Comparison of ENCODE assay signal across 10 cellular contexts in the genomic region with DNA sequence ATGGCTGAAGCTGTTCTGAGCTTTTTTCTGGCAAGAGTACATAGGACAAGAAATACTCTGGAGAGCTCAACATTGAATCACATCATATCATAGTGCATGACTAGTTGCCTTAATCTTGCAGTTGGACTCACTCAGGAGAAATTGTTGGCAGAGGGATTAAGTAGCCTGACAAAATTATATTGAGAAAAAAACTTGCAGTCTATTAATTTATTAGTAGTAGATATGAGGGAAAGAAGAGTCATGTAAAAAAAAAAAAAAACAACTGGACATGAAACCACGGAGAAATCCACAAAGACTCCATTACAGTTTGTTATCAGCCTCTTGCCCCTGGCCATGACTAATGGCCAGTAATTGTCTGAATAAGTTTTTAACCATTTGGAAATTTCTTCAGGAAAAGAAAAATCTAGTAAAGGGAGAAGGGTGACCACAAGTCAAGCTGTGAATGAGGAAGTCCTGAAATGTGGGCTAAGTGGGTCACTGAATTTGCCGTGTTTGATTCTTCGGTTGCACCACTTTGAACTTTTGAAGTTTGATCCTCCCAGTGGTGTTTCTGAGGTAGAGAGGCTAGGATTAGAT. TPM values are rescaled to one million over a fixed set of nuclear protein-coding genes. Genes with fewer than 3 reads are reported as not detected.
DNase-seq lines count a peak whose midpoint lies in the region; ATAC-seq and TF ChIP-seq lines count a peak whose summit lies in the region.
"Had no signal": no experiment of that assay in that cellular context is flagged by ENCODE, and none has a peak within 500 bp of the region (broad histone marks: within the 10 kb centered on the region; RNA-seq: fewer than 3 reads in every experiment).

No MANE protein-coding gene starts in this region.

- 70% methylated on average over 3 of the region's 3 CpGs for WGBS in prostate gland

- no peak for TF ChIP-seq POLR2A in gastrocnemius medialis (IDR thresholded peaks at IDR 0.05)
- TF ChIP-seq POLR2A in prostate gland (IDR thresholded peaks at IDR 0.05) = no peak

- H3K36me3 ChIP-seq in gastrocnemius medialis (no peaks in the 10 kb centered on the region), prostate gland (no peaks in the 10 kb centered on the region)
- H3K36me3 ChIP-seq: cardiac muscle cell had no signal

- intact Hi-C loops in gastrocnemius medialis (cut with DNase I; ENCODE audit: low total_unique reads) (no loop called here), prostate gland (cut with DNase I) (no loop called here)

- H3K27ac ChIP-seq in gastrocnemius medialis = peak overlapping the region; percentile 84 to 92 (median 84)
- H3K27ac ChIP-seq in prostate gland = no peak overlapping the region
- H3K27ac ChIP-seq: cardiac muscle cell, hepatocyte had no signal

- H3K9me3 ChIP-seq in gastrocnemius medialis (no peaks in the 10 kb centered on the region), prostate gland (no peaks in the 10 kb centered on the region)

- DNase-seq in HCEC 1CT (peak; percentile 63), fibroblast of peridontal ligament (ENCODE audit: extremely low read depth) (peak; percentile 63), gastrocnemius medialis (no peak), NCI-H1694 treated with DMSO at 0.1 percent for 48 hours (lab: John Stamatoyannopoulos, UW) (no peak), prostate gland (ENCODE audit: low spot score) (no peak)
- DNase-seq in activated CD8-positive, alpha-beta memory T cell treated with anti-CD3 and anti-CD28 coated beads, Interleukin-2, amount 50 U/mL, for 4 hours = no peak

- ATAC-seq in SK-N-SH treated with all-trans-retinoic acid at 6 μM for 48 hours = peak; percentile 67
- peak; percentile 59 to 71 for ATAC-seq in gastrocnemius medialis
- ATAC-seq in GM19397 (IDR thresholded peaks at IDR 0.05; ENCODE audit: unreplicated experiment) = no peak

- H3K27me3 ChIP-seq in gastrocnemius medialis = no peaks in the 10 kb centered on the region
- no peaks in the 10 kb centered on the region for H3K27me3 ChIP-seq in prostate gland (replicated peaks; ENCODE audit: insufficient read depth)
- H3K27me3 ChIP-seq: cardiac muscle cell, hepatocyte had no signal

- H3K4me3 ChIP-seq in gastrocnemius medialis = peak overlapping the region in 3 of 4 donors; percentile 11 to 25 (median 22)
- no peak overlapping the region for H3K4me3 ChIP-seq in prostate gland
- H3K4me3 ChIP-seq: cardiac muscle cell, hepatocyte had no signal

- in situ Hi-C loops in gastrocnemius medialis (cut with MboI; ENCODE audit: low sequenced_read_pairs in 4 of 4) = no loop called here

- H3K4me1 ChIP-seq in gastrocnemius medialis (peaks cover 51 to 81% of the 10 kb centered on the region in 2 donors), prostate gland (replicated peaks) (no peaks in the 10 kb centered on the region)

- TF ChIP-seq CTCF in gastrocnemius medialis (IDR thresholded peaks at IDR 0.05 in 4 of 5, conservative IDR thresholded peaks at IDR 0.05 in 1 of 5) (no peak), prostate gland (IDR thresholded peaks at IDR 0.05) (no peak)

TF ChIP-seq in SK-N-SH treated with all-trans-retinoic acid at 6 μM for 48 hours, 23 proteins besides CTCF, POLR2A, EP300 and RAD21:
- TF ChIP-seq, protein P1, sequence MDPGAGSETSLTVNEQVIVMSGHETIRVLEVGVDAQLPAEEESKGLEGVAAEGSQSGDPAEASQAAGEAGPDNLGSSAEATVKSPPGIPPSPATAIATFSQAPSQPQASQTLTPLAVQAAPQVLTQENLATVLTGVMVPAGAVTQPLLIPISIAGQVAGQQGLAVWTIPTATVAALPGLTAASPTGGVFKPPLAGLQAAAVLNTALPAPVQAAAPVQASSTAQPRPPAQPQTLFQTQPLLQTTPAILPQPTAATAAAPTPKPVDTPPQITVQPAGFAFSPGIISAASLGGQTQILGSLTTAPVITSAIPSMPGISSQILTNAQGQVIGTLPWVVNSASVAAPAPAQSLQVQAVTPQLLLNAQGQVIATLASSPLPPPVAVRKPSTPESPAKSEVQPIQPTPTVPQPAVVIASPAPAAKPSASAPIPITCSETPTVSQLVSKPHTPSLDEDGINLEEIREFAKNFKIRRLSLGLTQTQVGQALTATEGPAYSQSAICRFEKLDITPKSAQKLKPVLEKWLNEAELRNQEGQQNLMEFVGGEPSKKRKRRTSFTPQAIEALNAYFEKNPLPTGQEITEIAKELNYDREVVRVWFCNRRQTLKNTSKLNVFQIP (CRISPR knock-in tag; IDR thresholded peaks at IDR 0.05; ENCODE audit: borderline replicate concordance, low read depth) = no peak
- TF ChIP-seq ISL1 (CRISPR knock-in tag; IDR thresholded peaks at IDR 0.05) (peak; percentile 64), ZFP3 (CRISPR knock-in tag; IDR thresholded peaks at IDR 0.05) (no peak)

RNA-seq across cellular contexts. Expression of a gene that starts 45.6 kb away (rescaled TPM):
- total RNA-seq in gastrocnemius medialis = 1,000 to 10,000 TPM; 2,023 to 8,069 (median 7,102) TPM
- 100 to 1,000 TPM; 246 to 296 TPM for total RNA-seq in prostate gland

RNA-seq across cellular contexts. Expression of a gene that starts 58.3 kb away (rescaled TPM):
- 10 to 100 TPM; 10.5 to 26.1 (median 13.9) TPM for total RNA-seq in gastrocnemius medialis
- total RNA-seq in prostate gland = 10 to 100 TPM in 1 of 2 donors, 1 to 10 TPM in 1; 6.1 to 22.8 TPM

Comparison
In these comparisons a context has a peak if more than half of its experiments do, and no peak if none do; other contexts are left out.
1. DNase-seq: peak in HCEC 1CT (single experiment) and fibroblast of peridontal ligament (single experiment); none in gastrocnemius medialis (0 of 2), activated CD8-positive, alpha-beta memory T cell treated with anti-CD3 and anti-CD28 coated beads, Interleukin-2, amount 50 U/mL, for 4 hours (single experiment), NCI-H1694 treated with DMSO at 0.1 percent for 48 hours (single experiment) and prostate gland (single experiment).
2. H3K27ac ChIP-seq: peak in gastrocnemius medialis (4 of 4); none in prostate gland (0 of 2).
3. H3K4me3 ChIP-seq: peak in gastrocnemius medialis (3 of 4); none in prostate gland (0 of 2).
4. RNA of a gene that starts 45.6 kb away (total RNA-seq): 2,023 to 8,069 TPM in gastrocnemius medialis; 246 to 296 TPM in prostate gland; every median in the first group is over 4 times any median in the second.